ENCODE assay signal across 7 cellular contexts in genomic region chr4:110025057-110025456, GRCh38.
"Had no signal": no experiment of that assay in that cellular context is flagged by ENCODE, and none has a peak within 500 bp of the region (broad histone marks: within the 10 kb centered on the region; RNA-seq: fewer than 3 reads in every experiment).

No MANE protein-coding gene starts in this region.

- H3K4me3 Mint-ChIP-seq: H9 had no signal

- H3K27ac ChIP-seq: GM23248 had no signal

- FAIRE-seq: H1, H54, HTR-8/SVneo had no signal

- H3K4me3 ChIP-seq: GM23248 had no signal

- H2AFZ ChIP-seq: GM23248 had no signal

- H3K9ac ChIP-seq: GM23248 had no signal

- DNase-seq: GM23248, H9, HCEC 1CT, IMR-90 had no signal

- H3K9me3 Mint-ChIP-seq: H9 had no signal

- H3K27ac Mint-ChIP-seq: H9 had no signal
